In genomic region chr5:1743769-1744085, GRCh38 we compare ENCODE assay signal across 20 cellular contexts.
"Had no signal": no experiment of that assay in that cellular context is flagged by ENCODE, and none has a peak within 500 bp of the region (broad histone marks: within the 10 kb centered on the region; RNA-seq: fewer than 3 reads in every experiment).

No MANE protein-coding gene starts in this region.

- H3K9me3 ChIP-seq: pancreas had no signal

- H3K9me3 Mint-ChIP-seq: activated T-helper 17 cell treated with anti-CD3 and anti-CD28 coated beads, Interleukin-2, amount 50 U/mL, for 72 hours had no signal

- H3K4me3 Mint-ChIP-seq: activated B cell treated with CpG ODN at 0.5 μM for 24 hours; activated CD4-positive, alpha-beta memory T cell treated with anti-CD3 and anti-CD28 coated beads for 36 hours; activated naive CD4-positive, alpha-beta T cell treated with anti-CD3 and anti-CD28 coated beads, Interleukin-2, amount 50 U/mL, for 24 hours; activated T-helper 17 cell treated with anti-CD3 and anti-CD28 coated beads, Interleukin-2, amount 50 U/mL, for 72 hours; neural crest cell had no signal

- DNase-seq: activated B cell treated with CpG ODN at 0.5 μM for 24 hours; activated CD4-positive, alpha-beta T cell treated with anti-CD3 and anti-CD28 coated beads for 4 hours; activated T-cell treated with anti-CD3 and anti-CD28 coated beads, Interleukin-2, amount 50 U/mL, for 1 hour; amniotic stem cell; foreskin fibroblast; left lung; stimulated activated CD4-positive, alpha-beta T cell treated with anti-CD3 and anti-CD28 coated beads, Interleukin-12 subunit alpha, Interleukin-12 subunit beta, amount 100 ng/mL, for 4 hours; stimulated activated CD4-positive, alpha-beta T cell treated with anti-CD3 and anti-CD28 coated beads, Interleukin-1b, Interleukin-23, amount 100 ng/mL, for 48 hours; stimulated activated CD8-positive, alpha-beta memory T cell treated with anti-CD3 and anti-CD28 coated beads, Interleukin-4, amount 100 ng/mL, for 48 hours; stimulated activated naive CD4-positive, alpha-beta T cell treated with Interleukin-2 at 50 U/mL for 16 hours; transverse colon had no signal

- H3K4me3 ChIP-seq: cardiac muscle cell, dorsolateral prefrontal cortex, hepatocyte, left lung, pancreas, SK-N-MC, transverse colon had no signal

- H3K36me3 Mint-ChIP-seq: activated CD4-positive, alpha-beta memory T cell treated with anti-CD3 and anti-CD28 coated beads for 36 hours had no signal

- H3K27ac Mint-ChIP-seq: activated B cell treated with CpG ODN at 0.5 μM for 24 hours; activated CD4-positive, alpha-beta memory T cell treated with anti-CD3 and anti-CD28 coated beads for 36 hours; activated naive CD4-positive, alpha-beta T cell treated with anti-CD3 and anti-CD28 coated beads, Interleukin-2, amount 50 U/mL, for 24 hours; activated T-helper 17 cell treated with anti-CD3 and anti-CD28 coated beads, Interleukin-2, amount 50 U/mL, for 72 hours had no signal

- H3K27ac ChIP-seq: cardiac muscle cell, dorsolateral prefrontal cortex, hepatocyte, left lung, pancreas, SK-N-MC, transverse colon had no signal

- H3K27me3 ChIP-seq: cardiac muscle cell, hepatocyte, pancreas had no signal

- H3K4me1 ChIP-seq: left lung, pancreas, transverse colon had no signal

- ATAC-seq: activated T-helper 17 cell treated with anti-CD3 and anti-CD28 coated beads, Interleukin-2, amount 50 U/mL, for 72 hours; left lung; pancreas had no signal

- H3K36me3 ChIP-seq: cardiac muscle cell, left lung, pancreas, transverse colon had no signal

- H3K4me1 Mint-ChIP-seq: activated B cell treated with CpG ODN at 0.5 μM for 24 hours; activated naive CD4-positive, alpha-beta T cell treated with anti-CD3 and anti-CD28 coated beads, Interleukin-2, amount 50 U/mL, for 24 hours; activated T-helper 17 cell treated with anti-CD3 and anti-CD28 coated beads, Interleukin-2, amount 50 U/mL, for 72 hours; neural crest cell had no signal
